In genomic region chr4:71974681-71975080, GRCh38 we compare ENCODE assay signal across 1 cellular context.
TF ChIP-seq lines count a peak whose summit lies in the region.

No MANE protein-coding gene starts in this region.

TF ChIP-seq in GM23338, 12 proteins besides CTCF, POLR2A, EP300 and RAD21 (continued from another document):
- TF ChIP-seq ETS1 (IDR thresholded peaks at IDR 0.05) (no peak), JUNB (IDR thresholded peaks at IDR 0.05; ENCODE audit: unreplicated experiment) (no peak), CREB1 (CRISPR knock-in tag; IDR thresholded peaks at IDR 0.05; ENCODE audit: low read depth) (no peak), EZH2phosphoT487 (IDR thresholded peaks at IDR 0.05; ENCODE audit: unreplicated experiment) (no peak), NANOG (IDR thresholded peaks at IDR 0.05; ENCODE audit: borderline replicate concordance) (no peak), EZH2 (IDR thresholded peaks at IDR 0.05; ENCODE audit: low read depth, unreplicated experiment) (no peak), ZNF114 (CRISPR knock-in tag; IDR thresholded peaks at IDR 0.05) (no peak), STAT1 (IDR thresholded peaks at IDR 0.05; ENCODE audit: unreplicated experiment) (no peak), REST (IDR thresholded peaks at IDR 0.05; ENCODE audit: unreplicated experiment) (no peak)
TF ChIP-seq in GM23338: peak in this region for 0.
